Comparison of ENCODE assay signal across 1 cellular context in genomic region chr3:147651107-147651506, GRCh38.
TF ChIP-seq lines count a peak whose summit lies in the region.

No MANE protein-coding gene starts in this region.

TF ChIP-seq in IMR-90, 13 proteins besides CTCF, POLR2A, EP300 and RAD21 (continued from another document):
- TF ChIP-seq CEBPB (IDR thresholded peaks at IDR 0.05; ENCODE audit: low read depth, low read length) (no peak), RFX5 (IDR thresholded peaks at IDR 0.05; ENCODE audit: low read depth, low read length) (no peak), CHD1 (IDR thresholded peaks at IDR 0.05; ENCODE audit: low read depth, low read length) (no peak), RCOR1 (IDR thresholded peaks at IDR 0.05; ENCODE audit: insufficient replicate concordance, low read length) (no peak), NFE2L2 (IDR thresholded peaks at IDR 0.05; ENCODE audit: low read depth, low read length) (no peak), SMC3 (IDR thresholded peaks at IDR 0.05; ENCODE audit: low read depth, low read length) (no peak), MAZ (IDR thresholded peaks at IDR 0.05; ENCODE audit: borderline replicate concordance, low read depth, low read length) (no peak), MXI1 (IDR thresholded peaks at IDR 0.05; ENCODE audit: borderline replicate concordance, low read depth, low read length) (no peak)
